Comparison of ENCODE assay signal across 9 cellular contexts in genomic region chr17:42980766-42981397, GRCh38. TPM values are rescaled to one million over a fixed set of nuclear protein-coding genes. Genes with fewer than 3 reads are reported as not detected.
DNase-seq lines count a peak whose midpoint lies in the region; ATAC-seq and TF ChIP-seq lines count a peak whose summit lies in the region.
"Had no signal": no experiment of that assay in that cellular context is flagged by ENCODE, and none has a peak within 500 bp of the region (broad histone marks: within the 10 kb centered on the region; RNA-seq: fewer than 3 reads in every experiment).

No MANE protein-coding gene starts in this region.

- peak overlapping the region; percentile 90 to 96 for H3K27ac ChIP-seq in breast epithelium

- intact Hi-C loops in breast epithelium (cut with DNase I; ENCODE audit: low total_unique reads) = no loop called here

- DNase-seq in GM12864 (ENCODE audit: low read depth) = no peak
- DNase-seq in NCI-H2029 (lab: John Stamatoyannopoulos, UW) = peak; percentile 52
- peak in 1 of 2 donors; percentile 65 for DNase-seq in breast epithelium (ENCODE audit: low spot score in 2 of 2)
- DNase-seq in kidney epithelial cell (ENCODE audit: low read depth) = no peak
- peak; percentile 42 to 44 for DNase-seq in stimulated activated CD4-positive, alpha-beta T cell treated with anti-CD3 and anti-CD28 coated beads, Interleukin-1b, Interleukin-23, amount 100 ng/mL, for 4 hours (ENCODE audit: low read depth in 2 of 2)
- no peak for DNase-seq in middle frontal gyrus (ENCODE audit: extremely low spot score, low spot score)

- H3K36me3 ChIP-seq in breast epithelium (no peaks in the 10 kb centered on the region), kidney epithelial cell (ENCODE audit: control insufficient read depth, insufficient read depth, low read length) (peaks cover 2% of the 10 kb centered on the region)

- peak; percentile 31 for TF ChIP-seq CTCF in GM12864 (IDR thresholded peaks at IDR 0.05; ENCODE audit: low read depth, low read length, missing control alignments)
- TF ChIP-seq CTCF in WI38 (IDR thresholded peaks at IDR 0.05; ENCODE audit: low read depth, low read length) = no peak
- TF ChIP-seq CTCF in breast epithelium (IDR thresholded peaks at IDR 0.05) = peak in 1 of 3 donors; percentile 27
- TF ChIP-seq CTCF in kidney epithelial cell (IDR thresholded peaks at IDR 0.05; ENCODE audit: insufficient read depth, low read length, poor library complexity, severe bottlenecking) = peak; percentile 16

- H3K27me3 ChIP-seq in breast epithelium = no peaks in the 10 kb centered on the region
- H3K27me3 ChIP-seq in kidney epithelial cell (ENCODE audit: control insufficient read depth, insufficient read depth, low read length) = no peaks in the 10 kb centered on the region

- peak overlapping the region; percentile 88 for H3K4me3 ChIP-seq in GM12864 (ENCODE audit: low read depth, low read length)
- H3K4me3 ChIP-seq in WI38 (ENCODE audit: low read depth, low read length) = peak overlapping the region; percentile 86
- H3K4me3 ChIP-seq in breast epithelium = peak overlapping the region; percentile 91 to 100 (median 98)
- H3K4me3 ChIP-seq in kidney epithelial cell (ENCODE audit: low read depth, low read length) = peak overlapping the region; percentile 93

- ATAC-seq in HG02623 (IDR thresholded peaks at IDR 0.05; ENCODE audit: unreplicated experiment) = peak; percentile 29

- H3K4me1 ChIP-seq in breast epithelium = no peaks in the 10 kb centered on the region

- no peak for TF ChIP-seq POLR2A in breast epithelium (IDR thresholded peaks at IDR 0.05)

- H3K9me3 ChIP-seq in breast epithelium = no peaks in the 10 kb centered on the region

RNA-seq across cellular contexts. Expression of gene RUNDC1, which starts 0.5 kb away (rescaled TPM):
- total RNA-seq in breast epithelium (10 to 100 TPM in 2 of 3 donors, 1 to 10 TPM in 1; 8.6 to 25.8 (median 22.3) TPM), kidney epithelial cell (13.2 and 20.1 TPM in 2 replicates)

RNA-seq across cellular contexts. Expression of gene PTGES3L, which starts 1.0 kb away (rescaled TPM):
- total RNA-seq in breast epithelium (under 1 TPM in 2 of 3 donors, not detected in 1; 0.44 to 0.66 TPM), kidney epithelial cell (1.2 and 1.6 TPM in 2 replicates)
- total RNA-seq: subcutaneous adipose tissue had no signal

RNA-seq across cellular contexts. Expression of gene AARSD1, which starts 16.6 kb away (rescaled TPM):
- total RNA-seq in breast epithelium (10 to 100 TPM; 25.3 to 34.7 (median 26.5) TPM), kidney epithelial cell (33.6 and 40.0 TPM in 2 replicates)

RNA-seq across cellular contexts. Expression of gene RPL27, which starts 17.3 kb away (rescaled TPM):
- 1,000 to 10,000 TPM; 1,150 to 3,519 (median 1,958) TPM for total RNA-seq in breast epithelium
- 1,478 and 1,940 TPM in 2 replicates for total RNA-seq in kidney epithelial cell

RNA-seq across cellular contexts. Expression of gene IFI35, which starts 25.7 kb away (rescaled TPM):
- total RNA-seq in breast epithelium = 10 to 100 TPM; 16.2 to 42.3 (median 31.0) TPM
- 9.7 and 11.5 TPM in 2 replicates for total RNA-seq in kidney epithelial cell

Comparison
In these comparisons a context has a peak if more than half of its experiments do, and no peak if none do; other contexts are left out.
1. DNase-seq: peak in NCI-H2029 (single experiment) and stimulated activated CD4-positive, alpha-beta T cell treated with anti-CD3 and anti-CD28 coated beads, Interleukin-1b, Interleukin-23, amount 100 ng/mL, for 4 hours (2 of 2); none in GM12864 (single experiment), kidney epithelial cell (single experiment) and middle frontal gyrus (single experiment).
2. Peak in every context shown above with its lines, with median percentiles within 50 percentile points of each other: H3K4me3 ChIP-seq.